ENCODE assay signal across 1 cellular context in the genomic region with DNA sequence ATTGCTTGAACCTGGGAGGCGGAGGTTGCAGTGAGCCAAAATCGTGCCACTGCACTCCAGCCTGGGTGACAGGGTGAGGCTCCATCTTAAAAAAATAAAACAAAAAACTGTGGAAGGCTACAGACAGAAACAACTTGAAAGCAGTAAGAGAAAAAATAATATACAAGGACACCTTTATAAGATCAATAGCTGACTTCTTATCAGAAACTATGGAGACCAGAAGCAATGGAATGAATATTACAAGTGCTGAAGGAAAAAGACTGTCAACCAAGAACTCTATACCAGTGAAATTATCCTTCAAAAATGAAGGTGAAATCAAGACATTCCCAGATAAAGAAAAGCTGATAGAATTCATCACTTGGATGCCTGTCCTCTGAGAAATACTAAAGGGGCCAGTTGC.
TF ChIP-seq lines count a peak whose summit lies in the region.

No MANE protein-coding gene starts in this region.

TF ChIP-seq in K562, 482 proteins besides CTCF, POLR2A, EP300 and RAD21 (continued from another document):
- TF ChIP-seq ETS2 (tag; IDR thresholded peaks at IDR 0.05; ENCODE audit: borderline replicate concordance, poor library complexity, severe bottlenecking) = no peak
- TF ChIP-seq CBX8 (IDR thresholded peaks at IDR 0.05; ENCODE audit: borderline replicate concordance, extremely low read depth, low read depth, low read length, poor library complexity, severe bottlenecking) = no peak
- no peak for TF ChIP-seq ZNF316 (IDR thresholded peaks at IDR 0.05)
- TF ChIP-seq, protein P1, sequence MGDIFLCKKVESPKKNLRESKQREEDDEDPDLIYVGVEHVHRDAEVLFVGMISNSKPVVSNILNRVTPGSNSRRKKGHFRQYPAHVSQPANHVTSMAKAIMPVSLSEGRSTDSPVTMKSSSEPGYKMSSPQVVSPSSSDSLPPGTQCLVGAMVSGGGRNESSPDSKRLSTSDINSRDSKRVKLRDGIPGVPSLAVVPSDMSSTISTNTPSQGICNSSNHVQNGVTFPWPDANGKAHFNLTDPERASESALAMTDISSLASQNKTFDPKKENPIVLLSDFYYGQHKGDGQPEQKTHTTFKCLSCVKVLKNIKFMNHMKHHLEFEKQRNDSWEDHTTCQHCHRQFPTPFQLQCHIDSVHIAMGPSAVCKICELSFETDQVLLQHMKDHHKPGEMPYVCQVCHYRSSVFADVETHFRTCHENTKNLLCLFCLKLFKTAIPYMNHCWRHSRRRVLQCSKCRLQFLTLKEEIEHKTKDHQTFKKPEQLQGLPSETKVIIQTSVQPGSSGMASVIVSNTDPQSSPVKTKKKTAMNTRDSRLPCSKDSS (IDR thresholded peaks at IDR 0.05; ENCODE audit: low read depth, partially characterized antibody) = peak; percentile 89
- TF ChIP-seq PHB2 (IDR thresholded peaks at IDR 0.05; ENCODE audit: low read depth) = no peak
- no peak for TF ChIP-seq ZNF431 (CRISPR knock-in tag; IDR thresholded peaks at IDR 0.05)
- TF ChIP-seq RHOXF2B (CRISPR knock-in tag; conservative IDR thresholded peaks at IDR 0.05) = no peak
- TF ChIP-seq PHTF2 (CRISPR knock-in tag; IDR thresholded peaks at IDR 0.05) = no peak
